ENCODE assay signal across 1 cellular context in genomic region chr17:65103431-65103830, GRCh38.
TF ChIP-seq lines count a peak whose summit lies in the region.

No MANE protein-coding gene starts in this region.

TF ChIP-seq in HepG2, 621 proteins besides CTCF, POLR2A, EP300 and RAD21:
- no peak for TF ChIP-seq ZNF331 (CRISPR knock-in tag; IDR thresholded peaks at IDR 0.05)
- TF ChIP-seq, protein P1, sequence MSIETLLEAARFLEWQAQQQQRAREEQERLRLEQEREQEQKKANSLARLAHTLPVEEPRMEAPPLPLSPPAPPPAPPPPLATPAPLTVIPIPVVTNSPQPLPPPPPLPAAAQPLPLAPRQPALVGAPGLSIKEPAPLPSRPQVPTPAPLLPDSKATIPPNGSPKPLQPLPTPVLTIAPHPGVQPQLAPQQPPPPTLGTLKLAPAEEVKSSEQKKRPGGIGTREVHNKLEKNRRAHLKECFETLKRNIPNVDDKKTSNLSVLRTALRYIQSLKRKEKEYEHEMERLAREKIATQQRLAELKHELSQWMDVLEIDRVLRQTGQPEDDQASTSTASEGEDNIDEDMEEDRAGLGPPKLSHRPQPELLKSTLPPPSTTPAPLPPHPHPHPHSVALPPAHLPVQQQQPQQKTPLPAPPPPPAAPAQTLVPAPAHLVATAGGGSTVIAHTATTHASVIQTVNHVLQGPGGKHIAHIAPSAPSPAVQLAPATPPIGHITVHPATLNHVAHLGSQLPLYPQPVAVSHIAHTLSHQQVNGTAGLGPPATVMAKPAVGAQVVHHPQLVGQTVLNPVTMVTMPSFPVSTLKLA (IDR thresholded peaks at IDR 0.05) = no peak
- TF ChIP-seq ZNF292 (CRISPR knock-in tag; IDR thresholded peaks at IDR 0.05; ENCODE audit: borderline replicate concordance, low read depth) = no peak
- TF ChIP-seq GABPB1 (CRISPR knock-in tag; IDR thresholded peaks at IDR 0.05) = no peak
- no peak for TF ChIP-seq ZNF761 (CRISPR knock-in tag; conservative IDR thresholded peaks at IDR 0.05)
- TF ChIP-seq, protein P2, sequence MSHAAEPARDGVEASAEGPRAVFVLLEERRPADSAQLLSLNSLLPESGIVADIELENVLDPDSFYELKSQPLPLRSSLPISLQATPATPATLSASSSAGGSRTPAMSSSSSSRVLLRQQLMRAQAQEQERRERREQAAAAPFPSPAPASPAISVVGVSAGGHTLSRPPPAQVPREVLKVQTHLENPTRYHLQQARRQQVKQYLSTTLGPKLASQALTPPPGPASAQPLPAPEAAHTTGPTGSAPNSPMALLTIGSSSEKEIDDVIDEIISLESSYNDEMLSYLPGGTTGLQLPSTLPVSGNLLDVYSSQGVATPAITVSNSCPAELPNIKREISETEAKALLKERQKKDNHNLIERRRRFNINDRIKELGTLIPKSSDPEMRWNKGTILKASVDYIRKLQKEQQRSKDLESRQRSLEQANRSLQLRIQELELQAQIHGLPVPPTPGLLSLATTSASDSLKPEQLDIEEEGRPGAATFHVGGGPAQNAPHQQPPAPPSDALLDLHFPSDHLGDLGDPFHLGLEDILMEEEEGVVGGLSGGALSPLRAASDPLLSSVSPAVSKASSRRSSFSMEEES (CRISPR knock-in tag; IDR thresholded peaks at IDR 0.05) = no peak
- TF ChIP-seq, protein P3, sequence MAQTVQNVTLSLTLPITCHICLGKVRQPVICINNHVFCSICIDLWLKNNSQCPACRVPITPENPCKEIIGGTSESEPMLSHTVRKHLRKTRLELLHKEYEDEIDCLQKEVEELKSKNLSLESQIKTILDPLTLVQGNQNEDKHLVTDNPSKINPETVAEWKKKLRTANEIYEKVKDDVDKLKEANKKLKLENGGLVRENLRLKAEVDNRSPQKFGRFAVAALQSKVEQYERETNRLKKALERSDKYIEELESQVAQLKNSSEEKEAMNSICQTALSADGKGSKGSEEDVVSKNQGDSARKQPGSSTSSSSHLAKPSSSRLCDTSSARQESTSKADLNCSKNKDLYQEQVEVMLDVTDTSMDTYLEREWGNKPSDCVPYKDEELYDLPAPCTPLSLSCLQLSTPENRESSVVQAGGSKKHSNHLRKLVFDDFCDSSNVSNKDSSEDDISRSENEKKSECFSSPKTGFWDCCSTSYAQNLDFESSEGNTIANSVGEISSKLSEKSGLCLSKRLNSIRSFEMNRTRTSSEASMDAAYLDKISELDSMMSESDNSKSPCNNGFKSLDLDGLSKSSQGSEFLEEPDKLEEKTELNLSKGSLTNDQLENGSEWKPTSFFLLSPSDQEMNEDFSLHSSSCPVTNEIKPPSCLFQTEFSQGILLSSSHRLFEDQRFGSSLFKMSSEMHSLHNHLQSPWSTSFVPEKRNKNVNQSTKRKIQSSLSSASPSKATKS (CRISPR knock-in tag; IDR thresholded peaks at IDR 0.05) = no peak
- no peak for TF ChIP-seq ZNF572 (CRISPR knock-in tag; IDR thresholded peaks at IDR 0.05)
- no peak for TF ChIP-seq KLF15 (CRISPR knock-in tag; IDR thresholded peaks at IDR 0.05; ENCODE audit: borderline replicate concordance)
- TF ChIP-seq NR2F1 (CRISPR knock-in tag; IDR thresholded peaks at IDR 0.05) = no peak
- no peak for TF ChIP-seq ZNF335 (CRISPR knock-in tag; IDR thresholded peaks at IDR 0.05)
- TF ChIP-seq, protein P4, sequence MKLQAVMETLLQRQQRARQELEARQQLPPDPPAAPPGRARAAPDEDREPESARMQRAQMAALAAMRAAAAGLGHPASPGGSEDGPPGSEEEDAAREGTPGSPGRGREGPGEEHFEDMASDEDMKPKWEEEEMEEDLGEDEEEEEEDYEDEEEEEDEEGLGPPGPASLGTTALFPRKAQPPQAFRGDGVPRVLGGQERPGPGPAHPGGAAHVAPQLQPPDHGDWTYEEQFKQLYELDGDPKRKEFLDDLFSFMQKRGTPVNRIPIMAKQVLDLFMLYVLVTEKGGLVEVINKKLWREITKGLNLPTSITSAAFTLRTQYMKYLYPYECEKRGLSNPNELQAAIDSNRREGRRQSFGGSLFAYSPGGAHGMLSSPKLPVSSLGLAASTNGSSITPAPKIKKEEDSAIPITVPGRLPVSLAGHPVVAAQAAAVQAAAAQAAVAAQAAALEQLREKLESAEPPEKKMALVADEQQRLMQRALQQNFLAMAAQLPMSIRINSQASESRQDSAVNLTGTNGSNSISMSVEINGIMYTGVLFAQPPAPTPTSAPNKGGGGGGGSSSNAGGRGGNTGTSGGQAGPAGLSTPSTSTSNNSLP (IDR thresholded peaks at IDR 0.05; ENCODE audit: low read depth, low read length) = no peak
- TF ChIP-seq ADNP (CRISPR knock-in tag; IDR thresholded peaks at IDR 0.05) = no peak
- TF ChIP-seq TSC22D2 (CRISPR knock-in tag; IDR thresholded peaks at IDR 0.05; ENCODE audit: borderline replicate concordance) = no peak
- no peak for TF ChIP-seq PRDM10 (CRISPR knock-in tag; IDR thresholded peaks at IDR 0.05; ENCODE audit: low read depth)
- TF ChIP-seq SIX1 (CRISPR knock-in tag; IDR thresholded peaks at IDR 0.05; ENCODE audit: borderline replicate concordance) = no peak
- no peak for TF ChIP-seq SP5 (CRISPR knock-in tag; IDR thresholded peaks at IDR 0.05; ENCODE audit: borderline replicate concordance, low read depth)
- TF ChIP-seq ZKSCAN8 (CRISPR knock-in tag; IDR thresholded peaks at IDR 0.05; ENCODE audit: borderline replicate concordance) = no peak
- no peak for TF ChIP-seq HHEX (CRISPR knock-in tag; IDR thresholded peaks at IDR 0.05)
- no peak for TF ChIP-seq AFF4 (CRISPR knock-in tag; IDR thresholded peaks at IDR 0.05)
